In genomic region chr9:134193912-134194535, GRCh38 we compare ENCODE assay signal across 15 cellular contexts. TPM values are rescaled to one million over a fixed set of nuclear protein-coding genes. Genes with fewer than 3 reads are reported as not detected.
"Had no signal": no experiment of that assay in that cellular context is flagged by ENCODE, and none has a peak within 500 bp of the region (broad histone marks: within the 10 kb centered on the region; RNA-seq: fewer than 3 reads in every experiment).

No MANE protein-coding gene starts in this region.

- H3K4me1 ChIP-seq: foreskin keratinocyte had no signal

- H3K27ac ChIP-seq: brain microvascular endothelial cell, foreskin keratinocyte had no signal

- H3K9me3 Mint-ChIP-seq: activated naive CD8-positive, alpha-beta T cell treated with anti-CD3 and anti-CD28 coated beads for 36 hours; central memory CD8-positive, alpha-beta T cell; naive thymus-derived CD8-positive, alpha-beta T cell; type B pancreatic cell had no signal

- H3K27ac Mint-ChIP-seq: activated naive CD8-positive, alpha-beta T cell treated with anti-CD3 and anti-CD28 coated beads for 36 hours; type B pancreatic cell had no signal

- ATAC-seq: foreskin keratinocyte; naive thymus-derived CD8-positive, alpha-beta T cell had no signal

- H3K36me3 ChIP-seq: brain microvascular endothelial cell had no signal

- DNase-seq: activated CD4-positive, alpha-beta T cell treated with anti-CD3 and anti-CD28 coated beads for 48 hours; activated naive CD8-positive, alpha-beta T cell treated with anti-CD3 and anti-CD28 coated beads for 36 hours; amygdala; brain microvascular endothelial cell; effector memory CD4-positive, alpha-beta T cell; foreskin keratinocyte; mammary epithelial cell; small intestine; stimulated activated CD4-positive, alpha-beta T cell treated with anti-CD3 and anti-CD28 coated beads, Interleukin-4, amount 100 ng/mL, for 4 hours; stimulated activated CD8-positive, alpha-beta memory T cell treated with anti-CD3 and anti-CD28 coated beads, Interleukin-4, amount 100 ng/mL, for 48 hours; stimulated activated naive CD4-positive, alpha-beta T cell treated with Interleukin-2 at 50 U/mL for 16 hours; T-helper 2 cell had no signal

- FAIRE-seq: small intestine had no signal

- H3K4me3 Mint-ChIP-seq: activated naive CD8-positive, alpha-beta T cell treated with anti-CD3 and anti-CD28 coated beads for 36 hours; central memory CD8-positive, alpha-beta T cell; naive thymus-derived CD8-positive, alpha-beta T cell; type B pancreatic cell had no signal

- H3K27me3 Mint-ChIP-seq: activated naive CD8-positive, alpha-beta T cell treated with anti-CD3 and anti-CD28 coated beads for 36 hours; central memory CD8-positive, alpha-beta T cell had no signal

RNA-seq across cellular contexts. Expression of gene RNU6ATAC, which starts 29.7 kb away (rescaled TPM):
- total RNA-seq: foreskin keratinocyte had no signal
